ENCODE assay signal across 16 cellular contexts in the genomic region with DNA sequence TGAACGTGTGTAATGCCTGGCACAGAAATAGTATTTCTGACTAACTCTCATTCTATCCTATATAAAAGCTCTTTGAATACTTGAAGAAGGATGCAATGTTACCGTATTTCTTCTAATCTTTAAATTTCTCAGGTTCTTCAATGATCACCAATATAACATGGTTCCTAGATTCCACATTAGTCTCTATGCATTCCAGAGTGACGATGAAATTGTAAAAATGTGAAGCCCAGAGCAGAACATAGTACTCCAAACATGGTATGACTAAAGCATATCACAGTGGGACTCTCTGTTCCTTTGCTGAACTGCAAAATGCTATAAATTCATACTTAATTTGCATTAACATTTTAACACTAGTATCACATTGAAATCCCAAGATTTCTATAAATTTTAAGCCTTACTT.
"Had no signal": no experiment of that assay in that cellular context is flagged by ENCODE, and none has a peak within 500 bp of the region (broad histone marks: within the 10 kb centered on the region; RNA-seq: fewer than 3 reads in every experiment).

No MANE protein-coding gene starts in this region.

- H3K27ac ChIP-seq: adrenal gland, esophagus squamous epithelium, gastroesophageal sphincter, hepatocyte, skin epidermis had no signal

- H3K27me3 ChIP-seq: adrenal gland, esophagus squamous epithelium, gastroesophageal sphincter, hepatocyte had no signal

- H3K9me3 Mint-ChIP-seq: activated CD4-positive, alpha-beta T cell treated with anti-CD3 and anti-CD28 coated beads, Interleukin-2, amount 10 ng/mL, durations not matched to agents 7 days and 5 days had no signal

- ATAC-seq: gastroesophageal sphincter; stimulated activated naive CD8-positive, alpha-beta T cell treated with anti-CD3 and anti-CD28 coated beads, Interleukin-15, amount 100 ng/mL, for 72 hours had no signal

- H3K36me3 Mint-ChIP-seq: activated naive CD4-positive, alpha-beta T cell treated with anti-CD3 and anti-CD28 coated beads, Interleukin-2, amount 10 ng/mL, durations not matched to agents 7 days and 5 days; naive B cell had no signal

- H3K27ac Mint-ChIP-seq: activated CD4-positive, alpha-beta T cell treated with anti-CD3 and anti-CD28 coated beads, Interleukin-2, amount 10 ng/mL, durations not matched to agents 7 days and 5 days; activated naive CD4-positive, alpha-beta T cell treated with anti-CD3 and anti-CD28 coated beads, Interleukin-2, amount 10 ng/mL, durations not matched to agents 7 days and 5 days; activated T-helper 2 cell treated with anti-CD3 and anti-CD28 coated beads, Interferon-gamma antibody, Interleukin-2, Interleukin-4, amounts not matched to agents 10 μg/mL and 5 μg/mL and 100 μg/mL, durations not matched to agents 14 hours and 24 hours and 36 hours; naive B cell; stimulated activated naive CD8-positive, alpha-beta T cell treated with anti-CD3 and anti-CD28 coated beads, Interleukin-15, amount 100 ng/mL, for 72 hours had no signal

- H3K9me3 ChIP-seq: adrenal gland, esophagus squamous epithelium, gastroesophageal sphincter had no signal

- H3K4me1 ChIP-seq: esophagus squamous epithelium, gastroesophageal sphincter had no signal

- H3K36me3 ChIP-seq: adrenal gland, esophagus squamous epithelium, gastroesophageal sphincter had no signal

- H3K4me3 Mint-ChIP-seq: activated CD4-positive, alpha-beta T cell treated with anti-CD3 and anti-CD28 coated beads, Interleukin-2, amount 10 ng/mL, durations not matched to agents 7 days and 5 days; activated naive CD4-positive, alpha-beta T cell treated with anti-CD3 and anti-CD28 coated beads, Interleukin-2, amount 10 ng/mL, durations not matched to agents 7 days and 5 days; naive B cell; stimulated activated naive CD8-positive, alpha-beta T cell treated with anti-CD3 and anti-CD28 coated beads, Interleukin-15, amount 100 ng/mL, for 72 hours had no signal

- H3K4me3 ChIP-seq: adrenal gland, esophagus squamous epithelium, gastroesophageal sphincter, hepatocyte, skin epidermis had no signal

- DNase-seq: activated CD4-positive, alpha-beta T cell treated with anti-CD3 and anti-CD28 coated beads, Interleukin-2, amount 10 ng/mL, durations not matched to agents 7 days and 5 days; activated CD4-positive, CD25-positive, alpha-beta regulatory T cell; activated CD8-positive, alpha-beta memory T cell treated with anti-CD3 and anti-CD28 coated beads for 24 hours; activated naive CD4-positive, alpha-beta T cell treated with anti-CD3 and anti-CD28 coated beads, Interleukin-2, amount 10 ng/mL, durations not matched to agents 7 days and 5 days; activated T-cell treated with anti-CD3 and anti-CD28 coated beads for 4 hours; adrenal gland; esophagus squamous epithelium; midbrain; naive B cell; retina; stimulated activated CD4-positive, alpha-beta T cell treated with anti-CD3 and anti-CD28 coated beads, Interleukin-4, amount 100 ng/mL, for 4 hours; stimulated activated naive CD8-positive, alpha-beta T cell treated with anti-CD3 and anti-CD28 coated beads, Interleukin-15, amount 100 ng/mL, for 72 hours had no signal

- H3K4me1 Mint-ChIP-seq: activated CD4-positive, alpha-beta T cell treated with anti-CD3 and anti-CD28 coated beads, Interleukin-2, amount 10 ng/mL, durations not matched to agents 7 days and 5 days; activated naive CD4-positive, alpha-beta T cell treated with anti-CD3 and anti-CD28 coated beads, Interleukin-2, amount 10 ng/mL, durations not matched to agents 7 days and 5 days; naive B cell; stimulated activated naive CD8-positive, alpha-beta T cell treated with anti-CD3 and anti-CD28 coated beads, Interleukin-15, amount 100 ng/mL, for 72 hours had no signal

- H3K27me3 Mint-ChIP-seq: activated CD4-positive, alpha-beta T cell treated with anti-CD3 and anti-CD28 coated beads, Interleukin-2, amount 10 ng/mL, durations not matched to agents 7 days and 5 days; activated naive CD4-positive, alpha-beta T cell treated with anti-CD3 and anti-CD28 coated beads, Interleukin-2, amount 10 ng/mL, durations not matched to agents 7 days and 5 days; naive B cell; stimulated activated naive CD8-positive, alpha-beta T cell treated with anti-CD3 and anti-CD28 coated beads, Interleukin-15, amount 100 ng/mL, for 72 hours had no signal
